8 cellular contexts compared by ENCODE assay signal in genomic region chr16:89828870-89829629, GRCh38. TPM values are rescaled to one million over a fixed set of nuclear protein-coding genes. Genes with fewer than 3 reads are reported as not detected.
A peak's percentile ranks its signal among the peaks of the same experiment; 100 is the strongest.
DNase-seq lines count a peak whose midpoint lies in the region; ATAC-seq and TF ChIP-seq lines count a peak whose summit lies in the region.

No MANE protein-coding gene starts in this region.

- H3K4me3 ChIP-seq in epithelial cell of esophagus (ENCODE audit: low read length) = peak overlapping the region; percentile 41

- ATAC-seq in omental fat pad (ENCODE audit: low FRiP score) = peak; percentile 15
- no peak for ATAC-seq in GM19035 (IDR thresholded peaks at IDR 0.05; ENCODE audit: unreplicated experiment)

- DNase-seq in DMS53 (lab: John Stamatoyannopoulos, UW) (peak; percentile 68), NCI-H2227 treated with DMSO at 0.1 percent for 48 hours (lab: John Stamatoyannopoulos, UW) (peak; percentile 23), epithelial cell of esophagus (ENCODE audit: low read depth) (no peak), omental fat pad (ENCODE audit: low spot score) (no peak), SKM-1 treated with dmso at 0.1 percent for 144 hours (lab: John Stamatoyannopoulos, UW; ENCODE audit: unreplicated experiment) (no peak), NOMO-1 treated with dmso at 0.1 percent for 144 hours (lab: John Stamatoyannopoulos, UW; ENCODE audit: unreplicated experiment) (no peak), HEK293T (ENCODE audit: extremely low spot score) (no peak)

- TF ChIP-seq CTCF in epithelial cell of esophagus (IDR thresholded peaks at IDR 0.05; ENCODE audit: insufficient read depth, low read depth, low read length, missing control alignments) (no peak), omental fat pad (IDR thresholded peaks at IDR 0.05) (no peak)

- CTCF ChIA-PET in HEK293T (lab: Yijun Ruan, JAX) = interaction anchor here (1.0 kb wide), 2 partner anchors 9 to 31 kb away, joined by 3 to 4 read pairs; no protein-coding TSS in a partner anchor

- POLR2A ChIA-PET in HEK293T (lab: Yijun Ruan, JAX) = interaction anchor here (1.0 to 2.8 kb wide), 9 partner anchors 9 to 123 kb away, joined by 3 to 15 read pairs (median 4); partner anchors contain the start of genes FANCA and TCF25

TF ChIP-seq in HEK293T, 16 proteins besides CTCF, POLR2A, EP300 and RAD21:
- TF ChIP-seq SP1 (IDR thresholded peaks at IDR 0.05) = no peak
- TF ChIP-seq BHLHE40 (IDR thresholded peaks at IDR 0.05; ENCODE audit: borderline replicate concordance) = no peak
- no peak for TF ChIP-seq PKNOX1 (IDR thresholded peaks at IDR 0.05)
- TF ChIP-seq FOXA1 (IDR thresholded peaks at IDR 0.05) = no peak
- TF ChIP-seq FOXK2 (IDR thresholded peaks at IDR 0.05) = no peak
- TF ChIP-seq ARNT (IDR thresholded peaks at IDR 0.05) = no peak
- TF ChIP-seq FOXM1 (IDR thresholded peaks at IDR 0.05; ENCODE audit: borderline replicate concordance) = no peak
- no peak for TF ChIP-seq ELF4 (IDR thresholded peaks at IDR 0.05)
- no peak for TF ChIP-seq LEF1 (IDR thresholded peaks at IDR 0.05; ENCODE audit: borderline replicate concordance)
- no peak for TF ChIP-seq HDGF (IDR thresholded peaks at IDR 0.05; ENCODE audit: borderline replicate concordance)
- no peak for TF ChIP-seq SUZ12 (IDR thresholded peaks at IDR 0.05)

RNA-seq across cellular contexts. Expression of gene SPIRE2, which starts 0.8 kb away (rescaled TPM):
- total RNA-seq in omental fat pad = 1 to 10 TPM; 2.4 to 4.8 (median 3.2) TPM

RNA-seq across cellular contexts. Expression of gene FANCA, which starts 12.6 kb away (rescaled TPM):
- 1 to 10 TPM; 2.9 to 4.4 (median 3.8) TPM for total RNA-seq in omental fat pad

RNA-seq across cellular contexts. Expression of gene TCF25, which starts 44.3 kb away (rescaled TPM):
- 100 to 1,000 TPM; 123 to 202 (median 160) TPM for total RNA-seq in omental fat pad

Comparison
In these comparisons a context has a peak if more than half of its experiments do, and no peak if none do; other contexts are left out.
1. DNase-seq: peak in DMS53 (single experiment) and NCI-H2227 treated with DMSO at 0.1 percent for 48 hours (single experiment); none in epithelial cell of esophagus (single experiment), omental fat pad (single experiment), SKM-1 treated with dmso at 0.1 percent for 144 hours (single experiment), NOMO-1 treated with dmso at 0.1 percent for 144 hours (single experiment) and HEK293T (single experiment).